Comparison of ENCODE assay signal across 8 cellular contexts in the genomic region with DNA sequence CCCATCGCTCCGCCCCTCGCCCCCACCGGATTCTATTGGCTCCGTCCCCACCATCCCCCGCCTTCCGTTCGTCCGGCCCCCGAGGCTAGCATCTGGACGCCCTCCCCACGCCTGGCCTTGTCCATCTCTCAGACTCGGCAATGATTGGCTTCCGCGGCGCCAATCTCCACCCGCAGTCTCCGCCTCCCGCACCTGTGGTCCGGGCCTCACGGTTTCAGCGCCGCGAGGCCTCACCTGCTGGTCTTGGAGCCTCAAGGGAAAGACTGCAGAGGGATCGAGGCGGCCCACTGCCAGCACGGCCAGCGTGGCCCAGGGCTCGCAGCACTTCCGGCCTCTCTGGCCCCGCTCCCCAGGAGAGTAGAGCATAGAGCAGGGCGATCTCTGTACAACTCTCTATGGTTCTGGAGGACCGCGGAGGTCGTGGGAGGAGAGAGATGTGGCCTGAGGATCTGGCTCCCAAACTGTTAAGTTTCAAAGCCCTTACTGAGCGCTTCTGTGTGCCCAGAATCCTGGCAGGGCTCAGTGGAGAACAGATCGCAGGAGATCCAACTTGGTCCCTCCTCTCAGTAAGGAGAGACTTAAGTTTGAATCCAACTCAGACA. TPM values are rescaled to one million over a fixed set of nuclear protein-coding genes. Genes with fewer than 3 reads are reported as not detected.
DNase-seq lines count a peak whose midpoint lies in the region; ATAC-seq and TF ChIP-seq lines count a peak whose summit lies in the region.

A gene (minus strand): TSS at position 329 of the 602 bp plus-strand sequence. CDS start 543 bp downstream, outside the sequence.

- intact Hi-C loops in left ventricle myocardium inferior (cut with micrococcal nuclease) (no loop called here), prostate gland (cut with DNase I) (no loop called here)

- peak within 1 kb of the TSS; percentile 61 for H3K4me3 ChIP-seq in GM12864 (ENCODE audit: low read depth, low read length)
- H3K4me3 ChIP-seq in NB4 (ENCODE audit: low read depth, low read length): peak within 1 kb of the TSS; percentile 68
- H3K4me3 ChIP-seq in left ventricle myocardium inferior: peak within 1 kb of the TSS; percentile 70
- peak within 1 kb of the TSS; percentile 48 to 57 for H3K4me3 ChIP-seq in prostate gland

- TF ChIP-seq CTCF in GM12864 (IDR thresholded peaks at IDR 0.05; ENCODE audit: low read depth, low read length, missing control alignments): no peak
- TF ChIP-seq CTCF in NB4 (IDR thresholded peaks at IDR 0.05; ENCODE audit: low read depth, low read length): no peak
- no peak for TF ChIP-seq CTCF in left ventricle myocardium inferior (IDR thresholded peaks at IDR 0.05; ENCODE audit: borderline replicate concordance)
- TF ChIP-seq CTCF in prostate gland (IDR thresholded peaks at IDR 0.05): peak in 1 of 4 experiments; percentile 15

- peak within 1 kb of the TSS; percentile 92 for H3K27ac ChIP-seq in left ventricle myocardium inferior (replicated peaks)
- peak within 1 kb of the TSS; percentile 82 to 88 for H3K27ac ChIP-seq in prostate gland

- ATAC-seq in HG02571 (IDR thresholded peaks at IDR 0.05; ENCODE audit: unreplicated experiment): peak; percentile 61

- no peaks in the 10 kb centered on the region for H3K27me3 ChIP-seq in left ventricle myocardium inferior (ENCODE audit: low read depth)
- H3K27me3 ChIP-seq in prostate gland (replicated peaks; ENCODE audit: insufficient read depth): no peaks in the 10 kb centered on the region

- H3K36me3 ChIP-seq in left ventricle myocardium inferior (peaks cover 21% of the 10 kb centered on the region), prostate gland (no peaks in the 10 kb centered on the region)

- H3K4me1 ChIP-seq in left ventricle myocardium inferior: peaks cover 51% of the 10 kb centered on the region
- no peaks in the 10 kb centered on the region for H3K4me1 ChIP-seq in prostate gland (replicated peaks)

- WGBS in prostate gland: 1% methylated on average over 37 of the region's 37 CpGs

- peak; percentile 87 for DNase-seq in GM12864 (ENCODE audit: low read depth)
- DNase-seq in NB4 (ENCODE audit: low read depth): peak; percentile 94
- DNase-seq in SK-N-DZ (ENCODE audit: low spot score): peak; percentile 94
- peak; percentile 94 for DNase-seq in amniotic epithelial cell (ENCODE audit: low read depth)
- DNase-seq in left ventricle myocardium inferior: peak; percentile 96
- DNase-seq in prostate gland (ENCODE audit: low spot score): peak; percentile 92
- DNase-seq in effector CD4-positive, alpha-beta T cell: no peak

- no peaks in the 10 kb centered on the region for H3K9me3 ChIP-seq in left ventricle myocardium inferior (replicated peaks)
- H3K9me3 ChIP-seq in prostate gland: no peaks in the 10 kb centered on the region

- TF ChIP-seq POLR2A in NB4 (IDR thresholded peaks at IDR 0.05; ENCODE audit: extremely low read depth, insufficient read length): peak; percentile 81
- peak; percentile 77 for TF ChIP-seq POLR2A in prostate gland (IDR thresholded peaks at IDR 0.05)

RNA-seq across cellular contexts. Expression of the gene that starts here (rescaled TPM):
- 85.0 and 101 TPM in 2 replicates for polyA plus RNA-seq in SK-N-DZ (2014; cell fraction: cytosol; rRNA removed)
- 66.4 and 73.4 TPM in 2 replicates for polyA plus RNA-seq in SK-N-DZ (2014; cell fraction: nucleus; rRNA removed)
- 108 TPM for total RNA-seq in left ventricle myocardium inferior
- total RNA-seq in prostate gland: 100 to 1,000 TPM; 142 to 151 TPM
